ENCODE assay signal across 29 cellular contexts in genomic region chr12:77357654-77358053, GRCh38.
"Had no signal": no experiment of that assay in that cellular context is flagged by ENCODE, and none has a peak within 500 bp of the region (broad histone marks: within the 10 kb centered on the region; RNA-seq: fewer than 3 reads in every experiment).

No MANE protein-coding gene starts in this region.

- H3K9me3 ChIP-seq: ovary, psoas muscle, right lobe of liver, sigmoid colon, spleen, suprapubic skin, testis, tibial artery, transverse colon, upper lobe of right lung, uterus had no signal

- H3K36me3 ChIP-seq: neural progenitor cell, ovary, right lobe of liver, sigmoid colon, spleen, suprapubic skin, tibial artery, transverse colon, upper lobe of right lung, uterus had no signal

- H3K4me3 ChIP-seq: neural progenitor cell, ovary, psoas muscle, right lobe of liver, sigmoid colon, skin epidermis, smooth muscle cell, spleen, suprapubic skin, testis, tibial artery, transverse colon, upper lobe of right lung, uterus had no signal

- DNase-seq: natural killer cell; occipital lobe; ovary; posterior cingulate gyrus; psoas muscle; right lobe of liver; sigmoid colon; spleen; stimulated activated CD4-positive, alpha-beta T cell treated with anti-CD3 and anti-CD28 coated beads, Interleukin-12 subunit alpha, Interleukin-12 subunit beta, amount 100 ng/mL, for 4 hours; stimulated activated CD4-positive, alpha-beta T cell treated with anti-CD3 and anti-CD28 coated beads, Interleukin-1b, Interleukin-23, amount 100 ng/mL, for 48 hours; stimulated activated CD4-positive, alpha-beta T cell treated with anti-CD3 and anti-CD28 coated beads, Interleukin-4, amount 100 ng/mL, for 1 hour; stimulated activated CD4-positive, alpha-beta T cell treated with anti-CD3 and anti-CD28 coated beads, Interleukin-4, amount 100 ng/mL, for 4 hours; stimulated activated CD8-positive, alpha-beta memory T cell treated with anti-CD3 and anti-CD28 coated beads, Interleukin-4, amount 100 ng/mL, for 48 hours; stimulated activated naive CD4-positive, alpha-beta T cell; stimulated activated naive CD8-positive, alpha-beta T cell treated with anti-CD3 and anti-CD28 coated beads, Interleukin-15, amount 100 ng/mL, for 72 hours; stimulated activated naive CD8-positive, alpha-beta T cell treated with anti-CD3 and anti-CD28 coated beads, Interleukin-15, Interleukin-2, amounts not matched to agents 100 U/mL and 50 U/mL, for 24 hours; substantia nigra; testis; tibial artery; transverse colon; upper lobe of right lung; uterus had no signal

- H3K9ac ChIP-seq: neural progenitor cell, parathyroid adenoma had no signal

- H3K27ac ChIP-seq: neural progenitor cell, ovary, parathyroid adenoma, psoas muscle, right lobe of liver, sigmoid colon, skin epidermis, spleen, suprapubic skin, testis, tibial artery, transverse colon, upper lobe of right lung, uterus had no signal

- H2AFZ ChIP-seq: neural progenitor cell, parathyroid adenoma had no signal

- ATAC-seq: natural killer cell; psoas muscle; right cardiac atrium; right lobe of liver; stimulated activated memory B cell treated with anti-CD40 and anti-IgM and Interleukin-4, amounts not matched to agents 10 μg/mL and 1 μg/mL and 100 μg/mL, for 72 hours; stimulated activated naive CD8-positive, alpha-beta T cell treated with anti-CD3 and anti-CD28 coated beads, Interleukin-15, amount 100 ng/mL, for 72 hours; stimulated activated naive CD8-positive, alpha-beta T cell treated with anti-CD3 and anti-CD28 coated beads, Interleukin-15, Interleukin-2, amounts not matched to agents 100 U/mL and 50 U/mL, for 24 hours; upper lobe of right lung had no signal

- H3K27me3 ChIP-seq: neural progenitor cell, ovary, right lobe of liver, sigmoid colon, spleen, suprapubic skin, testis, tibial artery, transverse colon, upper lobe of right lung, uterus had no signal

- H3K4me1 ChIP-seq: parathyroid adenoma, psoas muscle, right lobe of liver, sigmoid colon, spleen, suprapubic skin, testis, tibial artery, transverse colon, upper lobe of right lung, uterus had no signal

- H3K4me2 ChIP-seq: neural progenitor cell, smooth muscle cell had no signal
